ENCODE assay signal across 33 cellular contexts in genomic region chr12:81930037-81930436, GRCh38.
"Had no signal": no experiment of that assay in that cellular context is flagged by ENCODE, and none has a peak within 500 bp of the region (broad histone marks: within the 10 kb centered on the region; RNA-seq: fewer than 3 reads in every experiment).

No MANE protein-coding gene starts in this region.

- H3K27ac ChIP-seq: adrenal gland, ascending aorta, body of pancreas, brain microvascular endothelial cell, breast epithelium, cardiac muscle cell had no signal

- H3K9me3 ChIP-seq: adrenal gland, ascending aorta, body of pancreas, breast epithelium had no signal

- H3K4me3 ChIP-seq: adrenal gland, ascending aorta, body of pancreas, breast epithelium, cardiac muscle cell had no signal

- H3K4me1 ChIP-seq: adrenal gland, ascending aorta, body of pancreas, breast epithelium had no signal

- H3K27me3 ChIP-seq: adrenal gland, ascending aorta, body of pancreas, brain microvascular endothelial cell, breast epithelium, cardiac muscle cell had no signal

- DNase-seq: activated effector memory CD4-positive, alpha-beta T cell treated with anti-CD3 and anti-CD28 coated beads, Interleukin-2, amount 50 U/mL, for 16 hours; activated effector memory CD4-positive, alpha-beta T cell treated with Interleukin-2 at 50 U/mL for 16 hours; activated gamma-delta T cell; activated gamma-delta T cell treated with Interleukin-2 at 50 U/mL for 16 hours; activated naive CD4-positive, alpha-beta T cell; activated naive CD4-positive, alpha-beta T cell treated with anti-CD3 and anti-CD28 coated beads for 36 hours; activated naive CD4-positive, alpha-beta T cell treated with anti-CD3 and anti-CD28 coated beads, Interleukin-2, amount 10 ng/mL, durations not matched to agents 7 days and 5 days; activated naive CD4-positive, alpha-beta T cell treated with anti-CD3 and anti-CD28 coated beads, Interleukin-2, amount 50 U/mL, for 16 hours; activated naive CD4-positive, alpha-beta T cell treated with Interleukin-2 at 50 U/mL for 16 hours; activated naive CD8-positive, alpha-beta T cell treated with anti-CD3 and anti-CD28 coated beads for 36 hours; activated naive CD8-positive, alpha-beta T cell treated with anti-CD3 and anti-CD28 coated beads, Interleukin-2, amount 10 ng/mL, durations not matched to agents 7 days and 5 days; activated naive CD8-positive, alpha-beta T cell treated with anti-CD3 and anti-CD28 coated beads, Interleukin-2, amount 50 U/mL, for 24 hours; activated T-cell treated with anti-CD3 and anti-CD28 coated beads, Interleukin-2, amount 50 U/mL, for 1 hour; activated T-cell treated with anti-CD3 and anti-CD28 coated beads, Interleukin-2, amount 50 U/mL, for 24 hours; activated T-cell treated with anti-CD3 and anti-CD28 coated beads, Interleukin-2, amount 50 U/mL, for 4 hours; activated T-cell treated with anti-CD3 and anti-CD28 coated beads, Interleukin-2, amount 50 U/mL, for 48 hours; activated T-cell treated with anti-CD3 and anti-CD28 coated beads, Interleukin-2, amount 50 U/mL, for 72 hours; adrenal gland; amniotic stem cell; amygdala; anterior cingulate cortex; aorta; body of pancreas; brain microvascular endothelial cell; central memory CD4-positive, alpha-beta T cell; cerebellar nuclear complex had no signal

- FAIRE-seq: astrocyte, bronchial epithelial cell had no signal

- H3K36me3 ChIP-seq: adrenal gland, ascending aorta, brain microvascular endothelial cell, breast epithelium, cardiac muscle cell had no signal

- ATAC-seq: activated naive CD4-positive, alpha-beta T cell treated with anti-CD3 and anti-CD28 coated beads, Interleukin-2, amount 50 U/mL, for 72 hours; activated naive CD8-positive, alpha-beta T cell treated with anti-CD3 and anti-CD28 coated beads, Interleukin-2, amount 50 U/mL, for 24 hours; activated T-cell treated with anti-CD3 and anti-CD28 coated beads, Interleukin-2, amount 50 U/mL, for 4 hours; activated T-cell treated with anti-CD3 and anti-CD28 coated beads, Interleukin-2, amount 50 U/mL, for 72 hours; activated T-helper 17 cell treated with anti-CD3 and anti-CD28 coated beads, Interleukin-2, amount 50 U/mL, for 72 hours; body of pancreas had no signal
